9 cellular contexts compared by ENCODE assay signal in genomic region chr2:73980566-73980965, GRCh38. TPM values are rescaled to one million over a fixed set of nuclear protein-coding genes. Genes with fewer than 3 reads are reported as not detected.
DNase-seq lines count a peak whose midpoint lies in the region; ATAC-seq, FAIRE-seq and TF ChIP-seq lines count a peak whose summit lies in the region.
"Had no signal": no experiment of that assay in that cellular context is flagged by ENCODE, and none has a peak within 500 bp of the region (broad histone marks: within the 10 kb centered on the region; RNA-seq: fewer than 3 reads in every experiment).

No MANE protein-coding gene starts in this region.

- 34% methylated on average over 2 of the region's 2 CpGs for WGBS in GM12878 (ENCODE audit: insufficient coverage, insufficient replicate concordance, low lambda C conversion rate, missing lambda C conversion rate)

- peak overlapping the region; percentile 67 for H3K4me3 Mint-ChIP-seq in CD8-positive, alpha-beta T cell
- peak overlapping the region; percentile 35 for H3K4me3 Mint-ChIP-seq in natural killer cell

- no peak for TF ChIP-seq POLR2A in GM12878 (IDR thresholded peaks at IDR 0.05; ENCODE audit: low read depth, low read length)

- H3K9me3 ChIP-seq in CD8-positive, alpha-beta T cell (ENCODE audit: low read length) = no peaks in the 10 kb centered on the region
- H3K9me3 ChIP-seq in HUES6 (ENCODE audit: control insufficient read depth, insufficient read depth, low read depth, low read length) = no peaks in the 10 kb centered on the region
- no peaks in the 10 kb centered on the region for H3K9me3 ChIP-seq in GM12878 (replicated peaks; ENCODE audit: control insufficient read depth, insufficient read depth, low read length)

- H3K27ac ChIP-seq in CD8-positive, alpha-beta T cell (ENCODE audit: low read depth, low read length) = no peak overlapping the region
- H3K27ac ChIP-seq in HUES6 (ENCODE audit: low read depth, low read length) (no peak overlapping the region), GM12878 (ENCODE audit: control insufficient read depth, insufficient read depth) (peak overlapping the region; percentile 57)

- TF ChIP-seq EP300 in GM12878 (IDR thresholded peaks at IDR 0.05; ENCODE audit: borderline replicate concordance in 1 of 2, control insufficient read depth in 1 of 2, low read depth in 2 of 2, low read length in 2 of 2) = no peak

- H3K4me3 ChIP-seq in CD8-positive, alpha-beta T cell (ENCODE audit: low read depth, low read length) = no peak overlapping the region
- peak overlapping the region; percentile 64 for H3K4me3 ChIP-seq in HUES6 (ENCODE audit: low read depth, low read length)
- H3K4me3 ChIP-seq in GM12878 = peak overlapping the region; percentile 73

- FAIRE-seq in GM12878 (lab: Jason Lieb, UNC) = no peak
- FAIRE-seq: endometrium had no signal

- no peaks in the 10 kb centered on the region for H3K36me3 ChIP-seq in CD8-positive, alpha-beta T cell (ENCODE audit: insufficient read depth, low read length)
- H3K36me3 ChIP-seq in HUES6 (ENCODE audit: control insufficient read depth, insufficient read depth, low read length) = no peaks in the 10 kb centered on the region
- no peaks in the 10 kb centered on the region for H3K36me3 ChIP-seq in GM12878 (ENCODE audit: control insufficient read depth in 2 of 2, insufficient read depth in 2 of 2, low read length in 1 of 2)

- no peak for TF ChIP-seq RAD21 in GM12878 (IDR thresholded peaks at IDR 0.05; ENCODE audit: insufficient read depth, low read depth, low read length)

- peaks cover 52% of the 10 kb centered on the region for H3K79me2 ChIP-seq in GM12878 (ENCODE audit: control insufficient read depth, insufficient read depth, low read length)

- no peaks in the 10 kb centered on the region for H3K27me3 ChIP-seq in CD8-positive, alpha-beta T cell (ENCODE audit: insufficient read depth, low read length)
- H3K27me3 ChIP-seq in HUES6 (ENCODE audit: control insufficient read depth, insufficient read depth, low read length) (peaks cover 71% of the 10 kb centered on the region), GM12878 (replicated peaks in 1 of 2; ENCODE audit: control insufficient read depth in 2 of 2, insufficient read depth in 2 of 2, low read length in 1 of 2) (no peaks in the 10 kb centered on the region)

- in situ Hi-C loops in GM12878 (cut with MboI) = no loop called here

- H3K4me1 Mint-ChIP-seq in CD8-positive, alpha-beta T cell (ENCODE audit: low read depth) = peaks cover 75% of the 10 kb centered on the region
- H3K4me1 Mint-ChIP-seq in natural killer cell = peaks cover 33 to 39% of the 10 kb centered on the region in 2 donors

- SMC1A ChIA-PET in GM12878 (lab: Charles Lee; ENCODE audit: uncharacterized antibody, unreplicated experiment) = interaction anchor here (0.9 to 3.1 kb wide), 11 partner anchors 11 to 158 kb away, joined by 3 to 26 read pairs (median 3); partner anchors contain the start of gene DGUOK

- RAD21 ChIA-PET in GM12878 (lab: Charles Lee; ENCODE audit: unreplicated experiment) = interaction anchor here (0.7 to 4.4 kb wide), 9 partner anchors 9 to 156 kb away, joined by 3 to 23 read pairs (median 3); no protein-coding TSS in a partner anchor

- no peak for ATAC-seq in CD8-positive, alpha-beta T cell
- ATAC-seq in GM12878 (no peak), natural killer cell (no peak), HG03439 (IDR thresholded peaks at IDR 0.05; ENCODE audit: unreplicated experiment) (no peak)

- H3K27ac Mint-ChIP-seq in CD8-positive, alpha-beta T cell = no peak overlapping the region
- H3K27ac Mint-ChIP-seq in natural killer cell = no peak overlapping the region

- no peak for TF ChIP-seq CTCF in CD8-positive, alpha-beta T cell (IDR thresholded peaks at IDR 0.05)
- TF ChIP-seq CTCF in GM12878 (IDR thresholded peaks at IDR 0.05 in 2 of 3, conservative IDR thresholded peaks at IDR 0.05 in 1 of 3; ENCODE audit: control insufficient read depth in 2 of 3, extremely low read depth in 1 of 3, insufficient read depth in 1 of 3, low read depth in 3 of 3, low read length in 3 of 3) = no peak
- TF ChIP-seq CTCF in natural killer cell (IDR thresholded peaks at IDR 0.05) = no peak

- H3K4me1 ChIP-seq in CD8-positive, alpha-beta T cell (ENCODE audit: insufficient read depth, low read length) = peaks cover 69% of the 10 kb centered on the region
- H3K4me1 ChIP-seq in HUES6 (ENCODE audit: control insufficient read depth, insufficient read depth, low read length) (peaks cover 19% of the 10 kb centered on the region), GM12878 (ENCODE audit: control insufficient read depth, insufficient read depth, low read length) (peaks cover 20% of the 10 kb centered on the region)

- H3K4me2 ChIP-seq in GM12878 (ENCODE audit: control insufficient read depth, insufficient read depth) = peak overlapping the region; percentile 89

- no peaks in the 10 kb centered on the region for H4K20me1 ChIP-seq in GM12878 (ENCODE audit: control insufficient read depth, insufficient read depth)

- no peaks in the 10 kb centered on the region for H3K27me3 Mint-ChIP-seq in CD8-positive, alpha-beta T cell (ENCODE audit: low read depth)
- peaks cover 36 to 38% of the 10 kb centered on the region in 2 donors for H3K27me3 Mint-ChIP-seq in natural killer cell (ENCODE audit: low read depth in 2 of 2)

- H3K9ac ChIP-seq in HUES6 (ENCODE audit: low read length) = no peak overlapping the region
- H3K9ac ChIP-seq in GM12878 (ENCODE audit: control insufficient read depth, insufficient read depth, low read length) = peak overlapping the region; percentile 78

- CTCF ChIA-PET in CD8-positive, alpha-beta T cell (lab: Charles Lee) = interaction anchor here (0.9 to 3.3 kb wide), 3 partner anchors 10 to 99 kb away, joined by 3 to 11 read pairs (median 3); no protein-coding TSS in a partner anchor
- CTCF ChIA-PET in GM12878 (lab: Yijun Ruan, JAX) = interaction anchor here (1.4 to 2.5 kb wide), 3 partner anchors 11 to 156 kb away, joined by 4 to 7 read pairs (median 5); no protein-coding TSS in a partner anchor

- no peaks in the 10 kb centered on the region for H3K9me3 Mint-ChIP-seq in CD8-positive, alpha-beta T cell
- H3K9me3 Mint-ChIP-seq in natural killer cell = no peaks in the 10 kb centered on the region

- no peak for DNase-seq in CD8-positive, alpha-beta T cell
- DNase-seq in GM12878 (ENCODE audit: low read depth, low spot score) (no peak), natural killer cell (no peak), NCI-H2107 (lab: John Stamatoyannopoulos, UW) (no peak), NCI-H1048 (lab: John Stamatoyannopoulos, UW) (no peak)
- DNase-seq: T1000 had no signal

- POLR2A ChIA-PET in CD8-positive, alpha-beta T cell (lab: Charles Lee) = interaction anchor here (2.0 kb wide), 1 partner anchor 53 kb away, joined by 10 read pairs; the partner anchor contains the start of gene DGUOK
- POLR2A ChIA-PET in GM12878 (lab: Charles Lee) = interaction anchor here (0.7 to 3.6 kb wide), 5 partner anchors 8 to 50 kb away, joined by 3 to 19 read pairs (median 6); no protein-coding TSS in a partner anchor

- BruUV-seq in GM12878 (replicated peaks; lab: Mats Ljungman, UMichigan) = no TSS peak

- peak overlapping the region; percentile 87 for H2AFZ ChIP-seq in GM12878 (ENCODE audit: control insufficient read depth, low read depth, low read length)

- no peaks in the 10 kb centered on the region for H3K36me3 Mint-ChIP-seq in CD8-positive, alpha-beta T cell
- no peaks in the 10 kb centered on the region for H3K36me3 Mint-ChIP-seq in natural killer cell

- intact Hi-C loops in CD8-positive, alpha-beta T cell (cut with DNase I, micrococcal nuclease) = loop anchor here (5.0 kb wide), 2 partner anchors 33 to 52 kb away; no protein-coding TSS in a partner anchor
- intact Hi-C loops in GM12878 (cut with micrococcal nuclease; ENCODE audit: unreplicated experiment) = loop anchor here (10.0 kb wide), 1 partner anchor 156 kb away; the partner anchor contains the start of gene STAMBP
- intact Hi-C loops in natural killer cell (cut with micrococcal nuclease) = loop anchor here (10.0 kb wide), 1 partner anchor 164 kb away; the partner anchor contains the start of gene BOLA3

RNA-seq across cellular contexts. Expression of gene TET3, which starts 4.1 kb away (rescaled TPM):
- 10 to 100 TPM; 25.4 to 26.2 TPM for total RNA-seq in CD8-positive, alpha-beta T cell
- total RNA-seq in GM12878 (2013; cell fraction: nucleolus; rRNA removed) = 80.8 and 86.7 TPM in 2 replicates
- total RNA-seq in GM12878 (2014; rRNA removed) (8.2 and 8.6 TPM in 2 replicates), GM12878 (2014; rRNA removed; fragmentation: Illumina TruSeq; extraction: Trizol) (7.9 and 8.3 TPM in 2 replicates), GM12878 (2021) (23.8 and 25.9 TPM in 2 replicates), natural killer cell (10 to 100 TPM; 40.0 to 47.9 (median 45.3) TPM)
- 6.2 TPM for polyA plus RNA-seq in GM12878 (2011; ENCODE audit: low read depth)
- polyA plus RNA-seq in GM12878 (2011; rRNA removed) (10.0 and 11.2 TPM in 2 replicates), GM12878 (2014; fragmentation: Illumina TruSeq; extraction: Trizol) (10.0 and 11.3 TPM in 2 replicates), GM12878 (2014; fragmentation: Nextera tagmentation; extraction: Ambion mirVana) (under 1 TPM; 0.77 to 0.84 TPM), GM12878 (2014; rRNA removed) (10.5 and 10.6 TPM in 2 replicates), GM12878 (2016; fragmentation: Nextera tagmentation; extraction: Ambion mirVana) (1 to 10 TPM; 2.1 to 2.7 TPM)
- polyA plus RNA-seq in GM12878 (2011; cell fraction: cytosol; rRNA removed) = 7.3 and 8.3 TPM in 2 replicates
- 27.5 and 29.7 TPM in 2 replicates for polyA plus RNA-seq in GM12878 (2011; cell fraction: nucleus; rRNA removed)
- 11.7 and 11.9 TPM in 2 replicates for polyA plus RNA-seq in GM12878 (2012)
- polyA minus RNA-seq in GM12878 (2011; rRNA and poly(A)+ RNA removed) = 14.6 and 21.8 TPM in 2 replicates
- polyA minus RNA-seq in GM12878 (2011; cell fraction: cytosol; rRNA and poly(A)+ RNA removed) = 10.1 and 12.2 TPM in 2 replicates
- polyA minus RNA-seq in GM12878 (2011; cell fraction: nucleus; rRNA and poly(A)+ RNA removed) = 15.4 and 28.9 TPM in 2 replicates

RNA-seq across cellular contexts. Expression of gene DGUOK, which starts 53.9 kb away (rescaled TPM):
- total RNA-seq in CD8-positive, alpha-beta T cell = 10 to 100 TPM; 29.0 to 31.8 TPM
- 26.2 and 27.7 TPM in 2 replicates for total RNA-seq in GM12878 (2013; cell fraction: nucleolus; rRNA removed)
- total RNA-seq in GM12878 (2014; rRNA removed) (64.4 and 68.4 TPM in 2 replicates), GM12878 (2014; rRNA removed; fragmentation: Illumina TruSeq; extraction: Trizol) (64.7 and 68.7 TPM in 2 replicates), GM12878 (2021) (69.2 and 74.2 TPM in 2 replicates), natural killer cell (10 to 100 TPM; 47.6 to 56.8 (median 54.8) TPM)
- 110 TPM for polyA plus RNA-seq in GM12878 (2011; ENCODE audit: low read depth)
- polyA plus RNA-seq in GM12878 (2011; rRNA removed) (86.6 and 100 TPM in 2 replicates), GM12878 (2014; fragmentation: Illumina TruSeq; extraction: Trizol) (84.7 and 89.8 TPM in 2 replicates), GM12878 (2014; fragmentation: Nextera tagmentation; extraction: Ambion mirVana) (100 to 1,000 TPM; 175 to 234 TPM), GM12878 (2014; rRNA removed) (84.3 and 93.0 TPM in 2 replicates), GM12878 (2016; fragmentation: Nextera tagmentation; extraction: Ambion mirVana) (100 to 1,000 TPM; 147 to 156 TPM)
- 96.8 and 103 TPM in 2 replicates for polyA plus RNA-seq in GM12878 (2011; cell fraction: cytosol; rRNA removed)
- 55.5 and 77.9 TPM in 2 replicates for polyA plus RNA-seq in GM12878 (2011; cell fraction: nucleus; rRNA removed)
- 84.5 and 96.5 TPM in 2 replicates for polyA plus RNA-seq in GM12878 (2012)
- 20.6 and 38.0 TPM in 2 replicates for polyA minus RNA-seq in GM12878 (2011; rRNA and poly(A)+ RNA removed)
- polyA minus RNA-seq in GM12878 (2011; cell fraction: cytosol; rRNA and poly(A)+ RNA removed) = 8.4 and 14.6 TPM in 2 replicates
- polyA minus RNA-seq in GM12878 (2011; cell fraction: nucleus; rRNA and poly(A)+ RNA removed) = 16.9 and 26.9 TPM in 2 replicates
